ENCODE assay signal across 20 cellular contexts in genomic region chr14:24322672-24323071, GRCh38. TPM values are rescaled to one million over a fixed set of nuclear protein-coding genes. Genes with fewer than 3 reads are reported as not detected.
A peak's percentile ranks its signal among the peaks of the same experiment; 100 is the strongest.
DNase-seq lines count a peak whose midpoint lies in the region; FAIRE-seq and TF ChIP-seq lines count a peak whose summit lies in the region.
"Had no signal": no experiment of that assay in that cellular context is flagged by ENCODE, and none has a peak within 500 bp of the region (broad histone marks: within the 10 kb centered on the region; RNA-seq: fewer than 3 reads in every experiment).

No MANE protein-coding gene starts in this region.

- peak overlapping the region; percentile 10 to 50 (median 26); a peak in 15 of 22 replicates for H3K4me2 ChIP-seq in BLaER1 treated with 17β-estradiol and CSF1 and Interleukin-3, amounts not matched to agents 10 nM and 100 nM
- H3K4me2 ChIP-seq in H1 (ENCODE audit: insufficient read depth in 1 of 2, low read depth in 2 of 2, low read length in 2 of 2): no peak overlapping the region
- H3K4me2 ChIP-seq in neuronal stem cell (ENCODE audit: insufficient read depth, low read length, poor library complexity, severe bottlenecking): no peak overlapping the region

- H4K5ac ChIP-seq in H1 (ENCODE audit: insufficient read length, low read depth, low read length): no peak overlapping the region

- no peaks in the 10 kb centered on the region for H4K20me1 ChIP-seq in BLaER1 treated with 17β-estradiol and CSF1 and Interleukin-3, amounts not matched to agents 10 nM and 100 nM
- H4K20me1 ChIP-seq in H1 (replicated peaks in 1 of 2; ENCODE audit: control insufficient read depth in 1 of 2, insufficient read depth in 2 of 2, low read length in 2 of 2): no peaks in the 10 kb centered on the region

- no peaks in the 10 kb centered on the region for H3K27me3 ChIP-seq in BLaER1 treated with 17β-estradiol and CSF1 and Interleukin-3, amounts not matched to agents 10 nM and 100 nM
- H3K27me3 ChIP-seq in H1 (replicated peaks in 1 of 4; ENCODE audit: control insufficient read depth in 3 of 4, extremely low read depth in 1 of 4, insufficient read depth in 3 of 4, low read length in 3 of 4) (peaks cover 0 to 37% (median 21%) of the 10 kb centered on the region in 4 experiments; a peak in 6 of 7 replicates), neuronal stem cell (ENCODE audit: control insufficient read depth in 3 of 3, insufficient read depth in 3 of 3, low read depth in 1 of 3, low read length in 3 of 3) (peaks cover 0 to 56% (median 11%) of the 10 kb centered on the region in 3 experiments)

- peaks cover 0 to 7% (median 0%) of the 10 kb centered on the region in 11 experiments; a peak in 1 of 22 replicates for H3K36me3 ChIP-seq in BLaER1 treated with 17β-estradiol and CSF1 and Interleukin-3, amounts not matched to agents 10 nM and 100 nM
- H3K36me3 ChIP-seq in H1 (ENCODE audit: control insufficient read depth in 2 of 4, insufficient read depth in 4 of 4, low read length in 3 of 4): no peaks in the 10 kb centered on the region
- H3K36me3 ChIP-seq in neuronal stem cell (replicated peaks in 1 of 2; ENCODE audit: control insufficient read depth in 2 of 2, insufficient read depth in 2 of 2, low read length in 2 of 2): no peaks in the 10 kb centered on the region
- H3K36me3 ChIP-seq: HAP-1 had no signal

- 86% methylated on average over 9 of the region's 10 CpGs; no CpG with 5 or more reads in 1 of the 2 experiments for WGBS in H1 (ENCODE audit: extremely low coverage in 1 of 2, insufficient coverage in 1 of 2, insufficient read length in 1 of 2, insufficient replicate concordance in 2 of 2, low coverage in 1 of 2, low lambda C conversion rate in 2 of 2, missing lambda C conversion rate in 1 of 2), 2 experiments
- WGBS in neuronal stem cell (ENCODE audit: extremely low coverage in 2 of 2, insufficient read length in 2 of 2, insufficient replicate concordance in 1 of 2), 2 donors: no CpG with 5 or more reads among the region's 10 CpGs

- no peaks in the 10 kb centered on the region; the same call in 1 of the 2 replicates for H3K23me2 ChIP-seq in H1 (ENCODE audit: low read depth, low read length)

- H4K8ac ChIP-seq in H1 (ENCODE audit: extremely low read depth, insufficient read depth, low read length) (no peak overlapping the region; the same call in 1 of the 2 replicates), neuronal stem cell (ENCODE audit: low read depth, low read length) (peak overlapping the region; percentile 26)

- H3K4ac ChIP-seq in H1 (replicated peaks; ENCODE audit: insufficient read length, low read depth, low read length): no peak overlapping the region
- no peak overlapping the region for H3K4ac ChIP-seq in neuronal stem cell (ENCODE audit: low read length)

- TF ChIP-seq RAD21 in H1 (IDR thresholded peaks at IDR 0.05 in 1 of 2, conservative IDR thresholded peaks at IDR 0.05 in 1 of 2; ENCODE audit: low read depth in 2 of 2, low read length in 2 of 2): no peak

- H2BK15ac ChIP-seq in H1 (ENCODE audit: low read length) (no peak overlapping the region), neuronal stem cell (ENCODE audit: low read length) (peak overlapping the region; percentile 41)

- no peak overlapping the region for H3K27ac ChIP-seq in BLaER1 treated with 17β-estradiol and CSF1 and Interleukin-3, amounts not matched to agents 10 nM and 100 nM
- no peak overlapping the region for H3K27ac ChIP-seq in H1 (ENCODE audit: low read depth, low read length)
- no peak overlapping the region for H3K27ac ChIP-seq in neuronal stem cell (replicated peaks; ENCODE audit: low read length)

- no peak overlapping the region for H2BK5ac ChIP-seq in H1 (ENCODE audit: low read depth, low read length)
- H2BK5ac ChIP-seq in neuronal stem cell (ENCODE audit: low read length): no peak overlapping the region

- H3K23ac ChIP-seq in H1 (ENCODE audit: insufficient read length) (no peak overlapping the region), neuronal stem cell (ENCODE audit: low read depth, low read length, poor library complexity) (peak overlapping the region; percentile 77)

- H3K9me3 ChIP-seq in BLaER1 treated with 17β-estradiol and CSF1 and Interleukin-3, amounts not matched to agents 10 nM and 100 nM (replicated peaks in 1 of 11): no peaks in the 10 kb centered on the region
- no peaks in the 10 kb centered on the region for H3K9me3 ChIP-seq in H1 (ENCODE audit: insufficient read depth in 2 of 2, low read depth in 1 of 2, low read length in 1 of 2)
- H3K9me3 ChIP-seq in neuronal stem cell (replicated peaks in 1 of 2; ENCODE audit: control insufficient read depth in 2 of 2, insufficient read depth in 1 of 2, low read depth in 1 of 2, low read length in 2 of 2): peaks cover 0 to 2% of the 10 kb centered on the region in 2 donors
- H3K9me3 ChIP-seq: HAP-1 had no signal

- H3K79me1 ChIP-seq in H1 (ENCODE audit: low read depth, low read length) (no peaks in the 10 kb centered on the region), neuronal stem cell (ENCODE audit: low read depth, low read length) (no peaks in the 10 kb centered on the region)

- TF ChIP-seq POLR2A in H1 (IDR thresholded peaks at IDR 0.05; ENCODE audit: control extremely low read depth in 1 of 2, low read depth in 2 of 2, low read length in 2 of 2): no peak

- H4K91ac ChIP-seq in H1 (replicated peaks; ENCODE audit: insufficient read length, low read length) (no peak overlapping the region), neuronal stem cell (ENCODE audit: low read depth, low read length, poor library complexity) (no peak overlapping the region)

- FAIRE-seq in H1 (lab: Jason Lieb, UNC): no peak
- FAIRE-seq: A204.1, D721Med, G401.6, GM12891, HTR-8/SVneo, K562 had no signal

- TF ChIP-seq CTCF in H1 (IDR thresholded peaks at IDR 0.05; ENCODE audit: control extremely low read depth in 1 of 3, insufficient read depth in 1 of 3, low read depth in 1 of 3, low read length in 3 of 3) (no peak), GM20000 (IDR thresholded peaks at IDR 0.05; ENCODE audit: extremely low read depth, missing control alignments) (no peak)

- H3K79me2 ChIP-seq in H1 (ENCODE audit: control insufficient read depth in 1 of 2, insufficient read depth in 2 of 2, low read length in 2 of 2): no peaks in the 10 kb centered on the region

- TF ChIP-seq EP300 in H1 (IDR thresholded peaks at IDR 0.05; ENCODE audit: borderline replicate concordance in 1 of 2, low read depth in 2 of 2, low read length in 2 of 2): no peak

- H3K4me3 ChIP-seq in BLaER1 treated with 17β-estradiol and CSF1 and Interleukin-3, amounts not matched to agents 10 nM and 100 nM: no peak overlapping the region
- H3K4me3 ChIP-seq in H1 (ENCODE audit: extremely low read depth in 1 of 4, insufficient read depth in 2 of 4, low read depth in 3 of 4, low read length in 4 of 4) (no peak overlapping the region), neuronal stem cell (ENCODE audit: low read length in 2 of 2) (no peak overlapping the region)
- H3K4me3 ChIP-seq: HAP-1, K562 had no signal

- H3K4me1 ChIP-seq in BLaER1 treated with 17β-estradiol and CSF1 and Interleukin-3, amounts not matched to agents 10 nM and 100 nM: peaks cover 35 to 75% (median 57%) of the 10 kb centered on the region in 10 experiments
- H3K4me1 ChIP-seq in H1 (replicated peaks in 1 of 4; ENCODE audit: control insufficient read depth in 3 of 4, insufficient read depth in 4 of 4, low read length in 3 of 4): no peaks in the 10 kb centered on the region
- H3K4me1 ChIP-seq in neuronal stem cell (ENCODE audit: control insufficient read depth in 2 of 2, insufficient read depth in 1 of 2, low read depth in 1 of 2, low read length in 2 of 2): peaks cover 4% of the 10 kb centered on the region in 2 donors
- H3K4me1 ChIP-seq: HAP-1 had no signal

- H3K56ac ChIP-seq in H1 (replicated peaks; ENCODE audit: insufficient read length, low read depth, low read length): no peak overlapping the region

- H2AK5ac ChIP-seq in H1 (ENCODE audit: low read depth, low read length) (no peak overlapping the region), neuronal stem cell (ENCODE audit: low read depth, low read length) (peak overlapping the region; percentile 65)

- no peak for DNase-seq in H1 (ENCODE audit: low read depth in 1 of 2, low spot score in 2 of 2)
- no peak for DNase-seq in neuronal stem cell (ENCODE audit: low spot score)
- no peak for DNase-seq in GM20000 (ENCODE audit: low spot score)
- DNase-seq in inferior parietal cortex (ENCODE audit: extremely low spot score): no peak
- no peak for DNase-seq in NOMO-1 (lab: John Stamatoyannopoulos, UW; ENCODE audit: unreplicated experiment in 2 of 2)
- DNase-seq: CD8-positive, alpha-beta T cell; COR-L47; DMS153; DMS79 treated with DMSO at 0.1 percent for 48 hours; EL; GOT3; HFFc6 had no signal

- no peak overlapping the region for H2BK120ac ChIP-seq in H1 (replicated peaks; ENCODE audit: low read depth, low read length)
- peak overlapping the region; percentile 54 for H2BK120ac ChIP-seq in neuronal stem cell (ENCODE audit: low read depth, low read length)

- 0 out of 2 replicates have a peak overlapping the region, but pooled peaks have one; percentile 17 for H2BK12ac ChIP-seq in H1 (ENCODE audit: low read depth, low read length)
- H2BK12ac ChIP-seq in neuronal stem cell (ENCODE audit: low read length): no peak overlapping the region

- H2BK20ac ChIP-seq in H1 (ENCODE audit: low read length): no peak overlapping the region

- CTCF ChIA-PET in H1 (lab: Charles Lee; ENCODE audit: partially characterized antibody): interaction anchor here (0.6 to 27.8 kb wide), 13 partner anchors 9 to 105 kb away, joined by 3 to 664 read pairs (median 4); partner anchors contain the start of genes CBLN3, CIDEB, KHNYN and TINF2

- no peak overlapping the region for H3K18ac ChIP-seq in H1 (ENCODE audit: extremely low read depth, low read length)
- peak overlapping the region; percentile 13 for H3K18ac ChIP-seq in neuronal stem cell (ENCODE audit: low read length)

- H3K14ac ChIP-seq in H1 (ENCODE audit: insufficient read length) (no peak overlapping the region), neuronal stem cell (ENCODE audit: low read length) (peak overlapping the region; percentile 43)

- POLR2A ChIA-PET in H1 (lab: Charles Lee; ENCODE audit: partially characterized antibody): interaction anchor here (1.0 to 1.6 kb wide), 5 partner anchors 11 to 114 kb away, joined by 3 to 6 read pairs (median 4); partner anchors contain the start of genes ADCY4, DHRS1, NOP9 and RIPK3

- H2AFZ ChIP-seq in H1 (ENCODE audit: low read length): no peak overlapping the region
- H2AFZ ChIP-seq in neuronal stem cell (ENCODE audit: low read length): no peak overlapping the region

- no peak overlapping the region for H3K9ac ChIP-seq in BLaER1 treated with 17β-estradiol and CSF1 and Interleukin-3, amounts not matched to agents 10 nM and 100 nM
- H3K9ac ChIP-seq in H1 (replicated peaks in 1 of 4; ENCODE audit: extremely low read depth in 1 of 4, low read depth in 3 of 4, low read length in 3 of 4) (no peak overlapping the region), neuronal stem cell (ENCODE audit: low read depth, low read length, poor library complexity) (peak overlapping the region; percentile 66)

RNA-seq across cellular contexts. Expression of gene LTB4R, which starts 11.4 kb away (rescaled TPM):
- total RNA-seq in H1 (2021; fragmentation: NEBNext Ultra II Directional; extraction: Animal tissue kit (Norgen Biotek cat#: 25700)): 4.1 and 6.8 TPM in 2 replicates
- 6.7 and 9.7 TPM in 2 replicates for polyA plus RNA-seq in H1 (2011; rRNA removed)
- polyA plus RNA-seq in H1 (2011; cell fraction: cytosol; rRNA removed): 9.0 TPM
- polyA plus RNA-seq in H1 (2011; cell fraction: nucleus; rRNA removed): 70.2 TPM
- 7.9 to 10.8 TPM (median 9.6 TPM) in 4 replicates for polyA plus RNA-seq in H1 (2012, experiment 1 of 2)
- 2.2 TPM for polyA plus RNA-seq in H1 (2012, experiment 2 of 2)
- 4.9 TPM for polyA plus RNA-seq in H1 (2013, experiment 1 of 2)
- 4.3 TPM for polyA plus RNA-seq in H1 (2013, experiment 2 of 2)
- polyA minus RNA-seq in H1 (2011; rRNA and poly(A)+ RNA removed): 2.8 and 8.7 TPM in 2 replicates
- polyA minus RNA-seq in H1 (2011; cell fraction: cytosol; rRNA and poly(A)+ RNA removed): 1.4 TPM
- 12.2 TPM for polyA minus RNA-seq in H1 (2011; cell fraction: nucleus; rRNA and poly(A)+ RNA removed)
- polyA plus RNA-seq in neuronal stem cell (2013, experiment 1 of 2): 2.1 TPM
- 1.9 TPM for polyA plus RNA-seq in neuronal stem cell (2013, experiment 2 of 2)

RNA-seq across cellular contexts. Expression of gene ADCY4, which starts 12.2 kb away (rescaled TPM):
- total RNA-seq in H1 (2021; fragmentation: NEBNext Ultra II Directional; extraction: Animal tissue kit (Norgen Biotek cat#: 25700)): 0.35 and 0.69 TPM in 2 replicates
- polyA plus RNA-seq in H1 (2011; rRNA removed): 0.27 and 0.57 TPM in 2 replicates
- polyA plus RNA-seq in H1 (2011; cell fraction: cytosol; rRNA removed): 0.45 TPM
- polyA plus RNA-seq in H1 (2011; cell fraction: nucleus; rRNA removed): 7.5 TPM
- polyA plus RNA-seq in H1 (2012, experiment 1 of 2): 0.40 to 0.81 TPM (median 0.56 TPM) in 4 replicates
- 0.14 TPM for polyA plus RNA-seq in H1 (2012, experiment 2 of 2)
- 0.51 TPM for polyA plus RNA-seq in H1 (2013, experiment 1 of 2)
- polyA plus RNA-seq in H1 (2013, experiment 2 of 2): 0.37 TPM
- 1.4 and 2.2 TPM in 2 replicates for polyA minus RNA-seq in H1 (2011; rRNA and poly(A)+ RNA removed)
- polyA minus RNA-seq in H1 (2011; cell fraction: cytosol; rRNA and poly(A)+ RNA removed): 2.1 TPM
- 4.8 TPM for polyA minus RNA-seq in H1 (2011; cell fraction: nucleus; rRNA and poly(A)+ RNA removed)
- 0.01 TPM for polyA plus RNA-seq in neuronal stem cell (2013, experiment 1 of 2)
- polyA plus RNA-seq in neuronal stem cell (2013, experiment 2 of 2): 0.01 TPM

RNA-seq across cellular contexts. Expression of gene LTB4R2, which starts 12.7 kb away (rescaled TPM):
- 6.7 and 7.0 TPM in 2 replicates for total RNA-seq in H1 (2021; fragmentation: NEBNext Ultra II Directional; extraction: Animal tissue kit (Norgen Biotek cat#: 25700))
- polyA plus RNA-seq in H1 (2011; rRNA removed): 5.3 and 9.8 TPM in 2 replicates
- polyA plus RNA-seq in H1 (2011; cell fraction: cytosol; rRNA removed): 7.5 TPM
- 52.3 TPM for polyA plus RNA-seq in H1 (2011; cell fraction: nucleus; rRNA removed)
- 5.3 to 9.0 TPM (median 7.0 TPM) in 4 replicates for polyA plus RNA-seq in H1 (2012, experiment 1 of 2)
- polyA plus RNA-seq in H1 (2012, experiment 2 of 2): 1.1 TPM
- polyA plus RNA-seq in H1 (2013, experiment 1 of 2): 3.7 TPM
- polyA plus RNA-seq in H1 (2013, experiment 2 of 2): 3.1 TPM
- 4.1 TPM in 2 replicates for polyA minus RNA-seq in H1 (2011; rRNA and poly(A)+ RNA removed)
- polyA minus RNA-seq in H1 (2011; cell fraction: cytosol; rRNA and poly(A)+ RNA removed): 4.5 TPM
- polyA minus RNA-seq in H1 (2011; cell fraction: nucleus; rRNA and poly(A)+ RNA removed): 20.5 TPM
- polyA plus RNA-seq in neuronal stem cell (2013, experiment 1 of 2): 1.1 TPM
- polyA plus RNA-seq in neuronal stem cell (2013, experiment 2 of 2): 1.2 TPM

RNA-seq across cellular contexts. Expression of gene CIDEB, which starts 14.9 kb away (rescaled TPM):
- total RNA-seq in H1 (2021; fragmentation: NEBNext Ultra II Directional; extraction: Animal tissue kit (Norgen Biotek cat#: 25700)): not detected in 2 replicates
- polyA plus RNA-seq in H1 (2011; rRNA removed): 0.09 and 0.11 TPM in 2 replicates
- 0.08 TPM for polyA plus RNA-seq in H1 (2011; cell fraction: cytosol; rRNA removed)
- polyA plus RNA-seq in H1 (2011; cell fraction: nucleus; rRNA removed): 0.11 TPM
- 0.21 TPM in 1 of 4 replicates, not detected in the others for polyA plus RNA-seq in H1 (2012, experiment 1 of 2)
- polyA plus RNA-seq in H1 (2012, experiment 2 of 2): not detected
- polyA plus RNA-seq in H1 (2013, experiment 1 of 2): not detected
- not detected for polyA plus RNA-seq in H1 (2013, experiment 2 of 2)
- not detected in 2 replicates for polyA minus RNA-seq in H1 (2011; rRNA and poly(A)+ RNA removed)
- not detected for polyA minus RNA-seq in H1 (2011; cell fraction: cytosol; rRNA and poly(A)+ RNA removed)
- polyA minus RNA-seq in H1 (2011; cell fraction: nucleus; rRNA and poly(A)+ RNA removed): not detected
- not detected for polyA plus RNA-seq in neuronal stem cell (2013, experiment 1 of 2)
- not detected for polyA plus RNA-seq in neuronal stem cell (2013, experiment 2 of 2)

RNA-seq across cellular contexts. Expression of gene RIPK3, which starts 17.1 kb away (rescaled TPM):
- total RNA-seq in H1 (2021; fragmentation: NEBNext Ultra II Directional; extraction: Animal tissue kit (Norgen Biotek cat#: 25700)): 0.39 and 0.55 TPM in 2 replicates
- 0.20 and 0.24 TPM in 2 replicates for polyA plus RNA-seq in H1 (2011; rRNA removed)
- polyA plus RNA-seq in H1 (2011; cell fraction: cytosol; rRNA removed): 0.36 TPM
- polyA plus RNA-seq in H1 (2011; cell fraction: nucleus; rRNA removed): 0.73 TPM
- polyA plus RNA-seq in H1 (2012, experiment 1 of 2): 0.20 to 0.72 TPM (median 0.32 TPM) in 3 of 4 replicates, not detected in the other
- polyA plus RNA-seq in H1 (2012, experiment 2 of 2): not detected
- polyA plus RNA-seq in H1 (2013, experiment 1 of 2): 0.30 TPM
- 0.26 TPM for polyA plus RNA-seq in H1 (2013, experiment 2 of 2)
- 0.17 and 0.76 TPM in 2 replicates for polyA minus RNA-seq in H1 (2011; rRNA and poly(A)+ RNA removed)
- polyA minus RNA-seq in H1 (2011; cell fraction: cytosol; rRNA and poly(A)+ RNA removed): not detected
- polyA minus RNA-seq in H1 (2011; cell fraction: nucleus; rRNA and poly(A)+ RNA removed): 0.90 TPM
- polyA plus RNA-seq in neuronal stem cell (2013, experiment 1 of 2): 0.08 TPM
- polyA plus RNA-seq in neuronal stem cell (2013, experiment 2 of 2): not detected
- total RNA-seq: HFFc6 had no signal

Comparison
In these comparisons a context has a peak if more than half of its experiments do, and no peak if none do; other contexts are left out.
1. H3K4me2 ChIP-seq: peak in BLaER1 treated with 17β-estradiol and CSF1 and Interleukin-3, amounts not matched to agents 10 nM and 100 nM (11 of 11); none in H1 (0 of 2) and neuronal stem cell (single experiment).